Comparison of ENCODE assay signal across 8 cellular contexts in the genomic region with DNA sequence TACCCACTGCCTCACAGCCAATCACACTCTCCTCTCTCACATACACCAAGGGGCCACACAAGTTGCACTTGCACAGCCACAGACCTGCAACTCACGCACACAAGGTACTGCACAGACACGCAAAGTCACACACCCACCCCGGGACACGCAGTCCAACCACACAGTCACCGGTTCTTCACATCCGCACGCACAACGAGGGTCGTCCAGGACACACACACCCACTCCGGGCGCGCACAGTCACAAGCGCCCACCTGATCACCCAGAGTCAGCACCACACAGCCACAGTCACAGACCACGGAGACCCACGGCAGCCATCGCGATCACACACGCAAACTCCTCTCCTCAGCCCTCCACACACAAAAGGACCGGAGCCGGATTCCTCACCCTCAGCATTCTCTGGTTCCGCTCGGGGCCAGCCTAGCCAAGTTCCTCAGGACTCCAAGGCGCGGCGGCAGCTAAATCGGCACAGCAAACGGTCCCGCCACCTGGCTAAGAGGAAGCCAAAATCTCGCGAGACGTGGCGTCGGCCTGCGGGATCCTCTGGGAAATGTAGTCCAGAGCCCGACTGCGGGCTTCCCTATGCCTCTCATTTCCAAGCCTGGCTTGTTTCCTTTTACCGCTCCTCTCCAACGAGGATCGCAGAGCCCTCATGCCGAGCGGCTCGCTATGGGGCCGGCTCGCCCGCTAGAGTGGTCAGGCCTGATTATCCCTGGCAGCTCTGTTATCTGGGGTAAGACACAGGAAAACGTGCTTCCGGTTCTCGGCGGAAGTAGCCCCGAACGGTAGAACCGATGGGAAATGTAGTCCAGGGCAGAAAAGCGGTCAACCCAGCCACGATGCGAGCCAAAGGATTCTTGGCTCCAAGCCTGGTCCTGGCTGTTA. TPM values are rescaled to one million over a fixed set of nuclear protein-coding genes. Genes with fewer than 3 reads are reported as not detected.
DNase-seq lines count a peak whose midpoint lies in the region; ATAC-seq, FAIRE-seq and TF ChIP-seq lines count a peak whose summit lies in the region.

Gene ZNF850, minus strand, starts transcription at position 467 of the 882 bp plus-strand sequence. CDS start 10,201 bp downstream, outside the sequence.

- peaks cover 60% of the 10 kb centered on the region for H3K9me3 ChIP-seq in HepG2 (ENCODE audit: low read length)

- H3K4me3 ChIP-seq in HepG2 (replicated peaks in 1 of 3; ENCODE audit: insufficient read depth in 1 of 3, low read depth in 2 of 3, low read length in 3 of 3): peak within 1 kb of the TSS; percentile 73 to 93 (median 78)

- POLR2A ChIA-PET in HepG2 (lab: Yijun Ruan, JAX): interaction anchor here (1.2 to 1.3 kb wide), 3 partner anchors 65 to 244 kb away, joined by 7 to 11 read pairs (median 8); partner anchors contain the start of genes ZNF260, ZNF345 and ZNF790

- intact Hi-C loops in HepG2 (cut with micrococcal nuclease; ENCODE audit: unreplicated experiment): loop anchor here (2.0 to 5.0 kb wide), 2 partner anchors 80 to 200 kb away; partner anchors contain the start of genes ZNF345 and ZNF529

- TF ChIP-seq EP300 in HepG2 (IDR thresholded peaks at IDR 0.05; ENCODE audit: low read depth in 2 of 2, low read length in 2 of 2) (no peak), HepG2 (CRISPR knock-in tag; IDR thresholded peaks at IDR 0.05; ENCODE audit: borderline replicate concordance) (no peak)

- CTCF ChIA-PET in HepG2 (lab: Yijun Ruan, JAX; ENCODE audit: low intra/inter-chr PET ratio, low total read pairs): no interaction called here

- in situ Hi-C loops in HepG2 (cut with HindIII; ENCODE audit: extremely low pct_ligation_motif_present, low pct_unique_long_range_greater_than_20kb): no loop called here

- TF ChIP-seq POLR2A in GM19193 (IDR thresholded peaks at IDR 0.05; ENCODE audit: extremely low read depth, insufficient read depth, insufficient read length) (peak; percentile 65), HepG2 (IDR thresholded peaks at IDR 0.05; ENCODE audit: insufficient read depth in 1 of 2, low read depth in 2 of 2, low read length in 2 of 2) (peak; percentile 49 to 65)

- H3K9ac ChIP-seq in HepG2 (ENCODE audit: insufficient read depth, low read depth, low read length): peak within 1 kb of the TSS; percentile 75

- 0 out of 2 replicates have a peak, but pooled peaks cover 5% of the 10 kb centered on the region for H3K4me1 ChIP-seq in HepG2 (ENCODE audit: insufficient read depth, low read length)

- TF ChIP-seq CTCF in HepG2 (CRISPR knock-in tag; IDR thresholded peaks at IDR 0.05): no peak

- TSS peak; percentile 85 for BruUV-seq in HepG2 (replicated peaks; lab: Mats Ljungman, UMichigan)

- peaks cover 3% of the 10 kb centered on the region for H3K79me2 ChIP-seq in HepG2 (ENCODE audit: insufficient read depth, low read length)

- TF ChIP-seq RAD21 in HepG2 (CRISPR knock-in tag; IDR thresholded peaks at IDR 0.05): no peak

- peak within 1 kb of the TSS; percentile 89 for H2AFZ ChIP-seq in HepG2 (ENCODE audit: low read length)

- peak; percentile 96 for DNase-seq in Ammon's horn (ENCODE audit: low spot score)
- peak; percentile 95 for DNase-seq in NCI-H510A treated with DMSO at 0.1 percent for 48 hours (lab: John Stamatoyannopoulos, UW)
- peak; percentile 94 for DNase-seq in activated CD4-positive, alpha-beta T cell treated with anti-CD3 and anti-CD28 coated beads, Interleukin-2, amount 50 U/mL, for 1 hour
- peak; percentile 97 for DNase-seq in dermis blood vessel endothelial cell
- peak; percentile 87 for DNase-seq in HepG2 (ENCODE audit: low spot score)
- DNase-seq in stimulated activated CD4-positive, alpha-beta T cell treated with anti-CD3 and anti-CD28 coated beads, Interleukin-2, amount 100 ng/mL, for 48 hours: peak; percentile 91 to 92

- peak; percentile 91 for ATAC-seq in HG03432 (IDR thresholded peaks at IDR 0.05; ENCODE audit: unreplicated experiment)
- peak; percentile 95 for ATAC-seq in HepG2

- no peaks in the 10 kb centered on the region for H4K20me1 ChIP-seq in HepG2 (ENCODE audit: insufficient read depth, low read length)

- peak within 1 kb of the TSS; percentile 79 for H3K27ac ChIP-seq in HepG2 (ENCODE audit: extremely low read length, insufficient read depth, low read length)

- peak; percentile 84 for FAIRE-seq in HepG2 (lab: Jason Lieb, UNC)

- no peaks in the 10 kb centered on the region for H3K36me3 ChIP-seq in HepG2 (replicated peaks in 1 of 2; ENCODE audit: control insufficient read depth in 1 of 2, insufficient read depth in 2 of 2, low read length in 2 of 2)

- H3K4me2 ChIP-seq in HepG2 (ENCODE audit: low read depth, low read length): peak within 1 kb of the TSS; percentile 83

- H3K27me3 ChIP-seq in HepG2 (ENCODE audit: control insufficient read depth in 1 of 2, insufficient read depth in 2 of 2, low read length in 2 of 2): no peaks in the 10 kb centered on the region; a peak in 1 of 5 replicates

- WGBS in HepG2 (ENCODE audit: low lambda C conversion rate): 0% methylated on average over 13 of the region's 55 CpGs

TF ChIP-seq in HepG2, 621 proteins besides CTCF, POLR2A, EP300 and RAD21 (continues in another document):
- TF ChIP-seq SNAPC5 (CRISPR knock-in tag; IDR thresholded peaks at IDR 0.05; ENCODE audit: borderline replicate concordance): no peak
- peak; percentile 84 for TF ChIP-seq ASH2L (IDR thresholded peaks at IDR 0.05; ENCODE audit: insufficient read length, low read depth, low read length)
- 0 out of 2 replicates have a peak, but pooled peaks have one; percentile 55 for TF ChIP-seq KAT7 (CRISPR knock-in tag; IDR thresholded peaks at IDR 0.05; ENCODE audit: borderline replicate concordance)
- TF ChIP-seq YEATS2 (CRISPR knock-in tag; IDR thresholded peaks at IDR 0.05; ENCODE audit: borderline replicate concordance): peak; percentile 60
- TF ChIP-seq ZNF724P (CRISPR knock-in tag; IDR thresholded peaks at IDR 0.05; ENCODE audit: borderline replicate concordance): no peak
- TF ChIP-seq ZNF317 (CRISPR knock-in tag; IDR thresholded peaks at IDR 0.05): peak; percentile 59; the same call in 1 of the 2 replicates
- TF ChIP-seq ZFY (CRISPR knock-in tag; IDR thresholded peaks at IDR 0.05): peak; percentile 30; the same call in 1 of the 2 replicates
- peak; percentile 98 for TF ChIP-seq IRF2 (CRISPR knock-in tag; IDR thresholded peaks at IDR 0.05)
- TF ChIP-seq SAP130 (CRISPR knock-in tag; IDR thresholded peaks at IDR 0.05; ENCODE audit: low read depth): peak; percentile 93
- no peak for TF ChIP-seq ZNF678 (CRISPR knock-in tag; IDR thresholded peaks at IDR 0.05)
- 0 out of 2 replicates have a peak, but pooled peaks have one; percentile 12 for TF ChIP-seq ZNF446 (CRISPR knock-in tag; IDR thresholded peaks at IDR 0.05)
- TF ChIP-seq DMAP1 (CRISPR knock-in tag; IDR thresholded peaks at IDR 0.05): peak; percentile 39; the same call in 1 of the 2 replicates
- no peak for TF ChIP-seq ZNF232 (CRISPR knock-in tag; IDR thresholded peaks at IDR 0.05; ENCODE audit: borderline replicate concordance)
- no peak for TF ChIP-seq ARNT (IDR thresholded peaks at IDR 0.05)
- TF ChIP-seq MEF2D (CRISPR knock-in tag; IDR thresholded peaks at IDR 0.05): no peak
- TF ChIP-seq ZNF589 (CRISPR knock-in tag; conservative IDR thresholded peaks at IDR 0.05): 0 out of 2 replicates have a peak, but pooled peaks have one; percentile 36
- TF ChIP-seq ZSCAN9 (CRISPR knock-in tag; IDR thresholded peaks at IDR 0.05; ENCODE audit: borderline replicate concordance): no peak
- peak; percentile 55; the same call in 1 of the 2 replicates for TF ChIP-seq RBFOX2 (IDR thresholded peaks at IDR 0.05; ENCODE audit: low read depth, low read length)
- TF ChIP-seq, protein P1, sequence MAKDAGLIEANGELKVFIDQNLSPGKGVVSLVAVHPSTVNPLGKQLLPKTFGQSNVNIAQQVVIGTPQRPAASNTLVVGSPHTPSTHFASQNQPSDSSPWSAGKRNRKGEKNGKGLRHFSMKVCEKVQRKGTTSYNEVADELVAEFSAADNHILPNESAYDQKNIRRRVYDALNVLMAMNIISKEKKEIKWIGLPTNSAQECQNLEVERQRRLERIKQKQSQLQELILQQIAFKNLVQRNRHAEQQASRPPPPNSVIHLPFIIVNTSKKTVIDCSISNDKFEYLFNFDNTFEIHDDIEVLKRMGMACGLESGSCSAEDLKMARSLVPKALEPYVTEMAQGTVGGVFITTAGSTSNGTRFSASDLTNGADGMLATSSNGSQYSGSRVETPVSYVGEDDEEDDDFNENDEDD (CRISPR knock-in tag; IDR thresholded peaks at IDR 0.05; ENCODE audit: borderline replicate concordance): peak; percentile 93; the same call in 1 of the 2 replicates
- TF ChIP-seq ZNF333 (CRISPR knock-in tag; IDR thresholded peaks at IDR 0.05; ENCODE audit: borderline replicate concordance): peak; percentile 80; the same call in 1 of the 2 replicates

RNA-seq across cellular contexts. Expression of gene ZNF850, which starts in this region (rescaled TPM):
- 2.6 and 4.8 TPM in 2 replicates for total RNA-seq in dermis blood vessel endothelial cell
- total RNA-seq in HepG2 (2016; rRNA removed; fragmentation: Illumina TruSeq; extraction: Trizol): 6.6 and 11.4 TPM in 2 replicates
- total RNA-seq in HepG2 (2016; cell fraction: cytosol; rRNA removed; fragmentation: Illumina TruSeq; extraction: Trizol; ENCODE audit: low read depth): 0.79 and 1.0 TPM in 2 replicates
- 6.5 and 11.8 TPM in 2 replicates for total RNA-seq in HepG2 (2016; cell fraction: insoluble cytoplasmic fraction; rRNA removed; fragmentation: Illumina TruSeq; extraction: Trizol)
- total RNA-seq in HepG2 (2016; cell fraction: membrane; rRNA removed; fragmentation: Illumina TruSeq; extraction: Trizol): 2.2 and 3.3 TPM in 2 replicates
- total RNA-seq in HepG2 (2016; cell fraction: nucleus; rRNA removed; fragmentation: Illumina TruSeq; extraction: Trizol): 4.2 and 4.8 TPM in 2 replicates
- 0.78 and 0.81 TPM in 2 replicates for polyA plus RNA-seq in HepG2 (2011; rRNA removed)
- polyA plus RNA-seq in HepG2 (2011; cell fraction: cytosol; rRNA removed): 0.71 and 1.00 TPM in 2 replicates
- polyA plus RNA-seq in HepG2 (2011; cell fraction: nucleus; rRNA removed): 0.55 and 1.7 TPM in 2 replicates
- polyA plus RNA-seq in HepG2 (2012): 0.35 and 0.52 TPM in 2 replicates
- polyA plus RNA-seq in HepG2 (2016; cell fraction: cytosol; fragmentation: Illumina TruSeq; extraction: Trizol; ENCODE audit: low read depth): 0.07 and 0.38 TPM in 2 replicates
- 1.7 and 1.8 TPM in 2 replicates for polyA plus RNA-seq in HepG2 (2016; cell fraction: insoluble cytoplasmic fraction; fragmentation: Illumina TruSeq; extraction: Trizol; ENCODE audit: low read depth)
- polyA plus RNA-seq in HepG2 (2016; cell fraction: membrane; fragmentation: Illumina TruSeq; extraction: Trizol; ENCODE audit: low read depth): 0.50 and 0.65 TPM in 2 replicates
- polyA plus RNA-seq in HepG2 (2016; cell fraction: nucleus; fragmentation: Illumina TruSeq; extraction: Trizol; ENCODE audit: insufficient read depth, low read depth): 3.2 and 3.3 TPM in 2 replicates
- polyA minus RNA-seq in HepG2 (2011; rRNA and poly(A)+ RNA removed; ENCODE audit: low replicate concordance): 2.6 TPM in 1 of 2 replicates, not detected in the other
- polyA minus RNA-seq in HepG2 (2011; cell fraction: cytosol; rRNA and poly(A)+ RNA removed): 1.6 and 2.0 TPM in 2 replicates
- polyA minus RNA-seq in HepG2 (2011; cell fraction: nucleus; rRNA and poly(A)+ RNA removed): 3.2 and 4.5 TPM in 2 replicates

Comparison
In these comparisons a context has a peak if more than half of its experiments do, and no peak if none do; other contexts are left out.
1. Peak in every context shown above with its lines: DNase-seq, ATAC-seq, H3K4me3 ChIP-seq and H3K27ac ChIP-seq.